Comparison of ENCODE assay signal across 15 cellular contexts in genomic region chr3:123122525-123123315, GRCh38. TPM values are rescaled to one million over a fixed set of nuclear protein-coding genes. Genes with fewer than 3 reads are reported as not detected.
DNase-seq lines count a peak whose midpoint lies in the region; ATAC-seq and TF ChIP-seq lines count a peak whose summit lies in the region.
"Had no signal": no experiment of that assay in that cellular context is flagged by ENCODE, and none has a peak within 500 bp of the region (broad histone marks: within the 10 kb centered on the region; RNA-seq: fewer than 3 reads in every experiment).

No MANE protein-coding gene starts in this region.

- no peak for ATAC-seq in HG03280 (IDR thresholded peaks at IDR 0.05; ENCODE audit: unreplicated experiment)

- TF ChIP-seq CTCF in progenitor cell of endocrine pancreas (IDR thresholded peaks at IDR 0.05; ENCODE audit: unreplicated experiment), result no peak

- H3K27me3 Mint-ChIP-seq in activated naive CD4-positive, alpha-beta T cell treated with anti-CD3 and anti-CD28 coated beads, Interleukin-2, amount 10 ng/mL, durations not matched to agents 7 days and 5 days, result no peaks in the 10 kb centered on the region
- H3K27me3 Mint-ChIP-seq in progenitor cell of endocrine pancreas, result no peaks in the 10 kb centered on the region
- H3K27me3 Mint-ChIP-seq: stimulated activated naive CD8-positive, alpha-beta T cell treated with anti-CD3 and anti-CD28 coated beads, Interleukin-15, Interleukin-2, amounts not matched to agents 100 ng/mL and 50 ng/mL, for 24 hours had no signal

- no peak overlapping the region for H3K27ac Mint-ChIP-seq in activated naive CD4-positive, alpha-beta T cell treated with anti-CD3 and anti-CD28 coated beads, Interleukin-2, amount 10 ng/mL, durations not matched to agents 7 days and 5 days
- H3K27ac Mint-ChIP-seq in progenitor cell of endocrine pancreas, result no peak overlapping the region
- H3K27ac Mint-ChIP-seq: stimulated activated naive CD8-positive, alpha-beta T cell treated with anti-CD3 and anti-CD28 coated beads, Interleukin-15, Interleukin-2, amounts not matched to agents 100 ng/mL and 50 ng/mL, for 24 hours had no signal

- H3K4me3 Mint-ChIP-seq in activated naive CD4-positive, alpha-beta T cell treated with anti-CD3 and anti-CD28 coated beads, Interleukin-2, amount 10 ng/mL, durations not matched to agents 7 days and 5 days, result no peak overlapping the region
- H3K4me3 Mint-ChIP-seq in progenitor cell of endocrine pancreas (ENCODE audit: low read depth), result no peak overlapping the region
- H3K4me3 Mint-ChIP-seq: neural crest cell; stimulated activated naive CD8-positive, alpha-beta T cell treated with anti-CD3 and anti-CD28 coated beads, Interleukin-15, Interleukin-2, amounts not matched to agents 100 ng/mL and 50 ng/mL, for 24 hours had no signal

- peaks cover 6% of the 10 kb centered on the region for H3K36me3 Mint-ChIP-seq in activated naive CD4-positive, alpha-beta T cell treated with anti-CD3 and anti-CD28 coated beads, Interleukin-2, amount 10 ng/mL, durations not matched to agents 7 days and 5 days
- peaks cover 13% of the 10 kb centered on the region for H3K36me3 Mint-ChIP-seq in progenitor cell of endocrine pancreas (ENCODE audit: insufficient read depth)

- DNase-seq in activated naive CD4-positive, alpha-beta T cell treated with anti-CD3 and anti-CD28 coated beads, Interleukin-2, amount 10 ng/mL, durations not matched to agents 7 days and 5 days, result peak; percentile 5
- DNase-seq in activated naive CD4-positive, alpha-beta T cell treated with anti-CD3 and anti-CD28 coated beads, Interleukin-2, amount 50 U/mL, for 16 hours, result no peak
- peak; percentile 17 for DNase-seq in amniotic epithelial cell (ENCODE audit: low read depth)
- DNase-seq in fibroblast of peridontal ligament (ENCODE audit: extremely low read depth), result peak; percentile 45
- peak; percentile 21 for DNase-seq in stromal cell of bone marrow (ENCODE audit: low read depth)
- no peak for DNase-seq in progenitor cell of endocrine pancreas (ENCODE audit: low spot score, unreplicated experiment)
- no peak for DNase-seq in NCI-H2081 treated with DMSO at 0.1 percent for 48 hours (lab: John Stamatoyannopoulos, UW)
- DNase-seq: cortex of kidney, H7, NCI-H187, NCI-H748 treated with DMSO at 0.1 percent for 48 hours, RPMI8226 had no signal

- H3K9me3 Mint-ChIP-seq in activated naive CD4-positive, alpha-beta T cell treated with anti-CD3 and anti-CD28 coated beads, Interleukin-2, amount 10 ng/mL, durations not matched to agents 7 days and 5 days, result no peaks in the 10 kb centered on the region
- H3K9me3 Mint-ChIP-seq in progenitor cell of endocrine pancreas (ENCODE audit: low read depth), result no peaks in the 10 kb centered on the region
- H3K9me3 Mint-ChIP-seq: neural crest cell; stimulated activated naive CD8-positive, alpha-beta T cell treated with anti-CD3 and anti-CD28 coated beads, Interleukin-15, Interleukin-2, amounts not matched to agents 100 ng/mL and 50 ng/mL, for 24 hours had no signal

- CTCF ChIA-PET in activated naive CD4-positive, alpha-beta T cell treated with anti-CD3 and anti-CD28 coated beads, Interleukin-2, amount 10 ng/mL, durations not matched to agents 7 days and 5 days (lab: Charles Lee), result interaction anchor here (0.8 kb wide), 1 partner anchor 181 kb away, joined by 4 read pairs; no protein-coding TSS in a partner anchor

- H3K4me1 Mint-ChIP-seq in activated naive CD4-positive, alpha-beta T cell treated with anti-CD3 and anti-CD28 coated beads, Interleukin-2, amount 10 ng/mL, durations not matched to agents 7 days and 5 days, result no peaks in the 10 kb centered on the region
- H3K4me1 Mint-ChIP-seq in progenitor cell of endocrine pancreas (ENCODE audit: low read depth), result no peaks in the 10 kb centered on the region

RNA-seq across cellular contexts. Expression of gene PDIA5, which starts 55.9 kb away (rescaled TPM):
- 20.4 and 22.2 TPM in 2 replicates for total RNA-seq in progenitor cell of endocrine pancreas

Comparison
In these comparisons a context has a peak if more than half of its experiments do, and no peak if none do; other contexts are left out.
1. DNase-seq: peak in activated naive CD4-positive, alpha-beta T cell treated with anti-CD3 and anti-CD28 coated beads, Interleukin-2, amount 10 ng/mL, durations not matched to agents 7 days and 5 days (single experiment), amniotic epithelial cell (single experiment), fibroblast of peridontal ligament (single experiment) and stromal cell of bone marrow (single experiment); none in activated naive CD4-positive, alpha-beta T cell treated with anti-CD3 and anti-CD28 coated beads, Interleukin-2, amount 50 U/mL, for 16 hours (single experiment), progenitor cell of endocrine pancreas (single experiment) and NCI-H2081 treated with DMSO at 0.1 percent for 48 hours (single experiment).